1 cellular context compared by ENCODE assay signal in genomic region chr6:41055149-41055548, GRCh38.
TF ChIP-seq lines count a peak whose summit lies in the region.

No MANE protein-coding gene starts in this region.

TF ChIP-seq in HepG2, 621 proteins besides CTCF, POLR2A, EP300 and RAD21 (continued from another document):
- 0 out of 2 replicates have a peak, but pooled peaks have one; percentile 25 for TF ChIP-seq ELF3 (CRISPR knock-in tag; IDR thresholded peaks at IDR 0.05)
- no peak for TF ChIP-seq KDM5A (IDR thresholded peaks at IDR 0.05; ENCODE audit: borderline replicate concordance, low read length)
- TF ChIP-seq PHF5A (CRISPR knock-in tag; IDR thresholded peaks at IDR 0.05; ENCODE audit: low read depth, unreplicated experiment), result no peak
- TF ChIP-seq SAP130 (CRISPR knock-in tag; IDR thresholded peaks at IDR 0.05; ENCODE audit: low read depth), result peak; percentile 73
- TF ChIP-seq SP4 (CRISPR knock-in tag; IDR thresholded peaks at IDR 0.05), result 0 out of 2 replicates have a peak, but pooled peaks have one; percentile 12
- TF ChIP-seq HNRNPLL (IDR thresholded peaks at IDR 0.05; ENCODE audit: low read depth, low read length, poor library complexity, severe bottlenecking), result no peak
- TF ChIP-seq ATF6 (CRISPR knock-in tag; conservative IDR thresholded peaks at IDR 0.05), result no peak
- TF ChIP-seq SMAD9 (CRISPR knock-in tag; IDR thresholded peaks at IDR 0.05), result 0 out of 2 replicates have a peak, but pooled peaks have one; percentile 32
- no peak for TF ChIP-seq ZNF30 (CRISPR knock-in tag; IDR thresholded peaks at IDR 0.05)
- TF ChIP-seq, protein P1, sequence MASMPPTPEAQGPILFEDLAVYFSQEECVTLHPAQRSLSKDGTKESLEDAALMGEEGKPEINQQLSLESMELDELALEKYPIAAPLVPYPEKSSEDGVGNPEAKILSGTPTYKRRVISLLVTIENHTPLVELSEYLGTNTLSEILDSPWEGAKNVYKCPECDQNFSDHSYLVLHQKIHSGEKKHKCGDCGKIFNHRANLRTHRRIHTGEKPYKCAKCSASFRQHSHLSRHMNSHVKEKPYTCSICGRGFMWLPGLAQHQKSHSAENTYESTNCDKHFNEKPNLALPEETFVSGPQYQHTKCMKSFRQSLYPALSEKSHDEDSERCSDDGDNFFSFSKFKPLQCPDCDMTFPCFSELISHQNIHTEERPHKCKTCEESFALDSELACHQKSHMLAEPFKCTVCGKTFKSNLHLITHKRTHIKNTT (CRISPR knock-in tag; IDR thresholded peaks at IDR 0.05), result no peak
- TF ChIP-seq ZBTB7B (CRISPR knock-in tag; IDR thresholded peaks at IDR 0.05), result peak; percentile 83
- no peak for TF ChIP-seq ZNF562 (CRISPR knock-in tag; IDR thresholded peaks at IDR 0.05; ENCODE audit: borderline replicate concordance)
- no peak for TF ChIP-seq MAFF (IDR thresholded peaks at IDR 0.05; ENCODE audit: low read depth, low read length)
- TF ChIP-seq PCBP2 (optimal IDR thresholded peaks at IDR 0.05; ENCODE audit: low read depth, low read length, poor library complexity, severe bottlenecking), result no peak
- TF ChIP-seq, protein P2, sequence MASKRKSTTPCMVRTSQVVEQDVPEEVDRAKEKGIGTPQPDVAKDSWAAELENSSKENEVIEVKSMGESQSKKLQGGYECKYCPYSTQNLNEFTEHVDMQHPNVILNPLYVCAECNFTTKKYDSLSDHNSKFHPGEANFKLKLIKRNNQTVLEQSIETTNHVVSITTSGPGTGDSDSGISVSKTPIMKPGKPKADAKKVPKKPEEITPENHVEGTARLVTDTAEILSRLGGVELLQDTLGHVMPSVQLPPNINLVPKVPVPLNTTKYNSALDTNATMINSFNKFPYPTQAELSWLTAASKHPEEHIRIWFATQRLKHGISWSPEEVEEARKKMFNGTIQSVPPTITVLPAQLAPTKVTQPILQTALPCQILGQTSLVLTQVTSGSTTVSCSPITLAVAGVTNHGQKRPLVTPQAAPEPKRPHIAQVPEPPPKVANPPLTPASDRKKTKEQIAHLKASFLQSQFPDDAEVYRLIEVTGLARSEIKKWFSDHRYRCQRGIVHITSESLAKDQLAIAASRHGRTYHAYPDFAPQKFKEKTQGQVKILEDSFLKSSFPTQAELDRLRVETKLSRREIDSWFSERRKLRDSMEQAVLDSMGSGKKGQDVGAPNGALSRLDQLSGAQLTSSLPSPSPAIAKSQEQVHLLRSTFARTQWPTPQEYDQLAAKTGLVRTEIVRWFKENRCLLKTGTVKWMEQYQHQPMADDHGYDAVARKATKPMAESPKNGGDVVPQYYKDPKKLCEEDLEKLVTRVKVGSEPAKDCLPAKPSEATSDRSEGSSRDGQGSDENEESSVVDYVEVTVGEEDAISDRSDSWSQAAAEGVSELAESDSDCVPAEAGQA (IDR thresholded peaks at IDR 0.05; ENCODE audit: low read depth), result no peak
- TF ChIP-seq, protein P2 (CRISPR knock-in tag; IDR thresholded peaks at IDR 0.05; ENCODE audit: borderline replicate concordance), result no peak
- TF ChIP-seq FOXP1 (IDR thresholded peaks at IDR 0.05), result no peak
- TF ChIP-seq FOXP1 (CRISPR knock-in tag; IDR thresholded peaks at IDR 0.05), result peak; percentile 69
- TF ChIP-seq KDM4B (CRISPR knock-in tag; IDR thresholded peaks at IDR 0.05), result 0 out of 2 replicates have a peak, but pooled peaks have one; percentile 44
- peak; percentile 56 for TF ChIP-seq RARA (CRISPR knock-in tag; IDR thresholded peaks at IDR 0.05)
- TF ChIP-seq, protein P3, sequence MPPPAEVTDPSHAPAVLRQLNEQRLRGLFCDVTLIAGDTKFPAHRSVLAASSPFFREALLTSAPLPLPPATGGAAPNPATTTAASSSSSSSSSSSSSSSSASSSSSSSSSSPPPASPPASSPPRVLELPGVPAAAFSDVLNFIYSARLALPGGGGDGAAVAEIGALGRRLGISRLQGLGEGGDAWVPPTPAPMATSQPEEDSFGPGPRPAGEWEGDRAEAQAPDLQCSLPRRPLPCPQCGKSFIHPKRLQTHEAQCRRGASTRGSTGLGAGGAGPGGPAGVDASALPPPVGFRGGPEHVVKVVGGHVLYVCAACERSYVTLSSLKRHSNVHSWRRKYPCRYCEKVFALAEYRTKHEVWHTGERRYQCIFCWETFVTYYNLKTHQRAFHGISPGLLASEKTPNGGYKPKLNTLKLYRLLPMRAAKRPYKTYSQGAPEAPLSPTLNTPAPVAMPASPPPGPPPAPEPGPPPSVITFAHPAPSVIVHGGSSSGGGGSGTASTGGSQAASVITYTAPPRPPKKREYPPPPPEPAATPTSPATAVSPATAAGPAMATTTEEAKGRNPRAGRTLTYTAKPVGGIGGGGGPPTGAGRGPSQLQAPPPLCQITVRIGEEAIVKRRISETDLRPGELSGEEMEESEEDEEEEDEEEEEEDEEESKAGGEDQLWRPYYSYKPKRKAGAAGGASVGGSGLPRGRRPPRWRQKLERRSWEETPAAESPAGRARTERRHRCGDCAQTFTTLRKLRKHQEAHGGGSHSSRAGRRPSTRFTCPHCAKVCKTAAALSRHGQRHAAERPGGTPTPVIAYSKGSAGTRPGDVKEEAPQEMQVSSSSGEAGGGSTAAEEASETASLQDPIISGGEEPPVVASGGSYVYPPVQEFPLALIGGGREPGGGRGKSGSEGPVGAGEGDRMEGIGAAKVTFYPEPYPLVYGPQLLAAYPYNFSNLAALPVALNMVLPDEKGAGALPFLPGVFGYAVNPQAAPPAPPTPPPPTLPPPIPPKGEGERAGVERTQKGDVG (CRISPR knock-in tag; IDR thresholded peaks at IDR 0.05; ENCODE audit: borderline replicate concordance), result no peak
- TF ChIP-seq REST (IDR thresholded peaks at IDR 0.05; ENCODE audit: borderline replicate concordance in 1 of 2, low read depth in 1 of 2, low read length in 2 of 2), result no peak
- 0 out of 2 replicates have a peak, but pooled peaks have one; percentile 20 for TF ChIP-seq RCOR2 (CRISPR knock-in tag; IDR thresholded peaks at IDR 0.05)
- no peak for TF ChIP-seq PRMT3 (CRISPR knock-in tag; IDR thresholded peaks at IDR 0.05; ENCODE audit: borderline replicate concordance, low read depth)
- TF ChIP-seq ATF4 (CRISPR knock-in tag; IDR thresholded peaks at IDR 0.05), result no peak
- 0 out of 2 replicates have a peak, but pooled peaks have one; percentile 50 for TF ChIP-seq PITX1 (CRISPR knock-in tag; IDR thresholded peaks at IDR 0.05)
- 0 out of 4 replicates have a peak, but pooled peaks of 1 of the 2 experiments have one; percentile 31 for TF ChIP-seq KLF16 (CRISPR knock-in tag; IDR thresholded peaks at IDR 0.05)
- TF ChIP-seq, protein P4, sequence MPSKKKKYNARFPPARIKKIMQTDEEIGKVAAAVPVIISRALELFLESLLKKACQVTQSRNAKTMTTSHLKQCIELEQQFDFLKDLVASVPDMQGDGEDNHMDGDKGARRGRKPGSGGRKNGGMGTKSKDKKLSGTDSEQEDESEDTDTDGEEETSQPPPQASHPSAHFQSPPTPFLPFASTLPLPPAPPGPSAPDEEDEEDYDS (CRISPR knock-in tag; IDR thresholded peaks at IDR 0.05), result 0 out of 2 replicates have a peak, but pooled peaks have one; percentile 13
- TF ChIP-seq MEF2D (CRISPR knock-in tag; IDR thresholded peaks at IDR 0.05), result peak; percentile 99
- TF ChIP-seq FOXA3 (CRISPR knock-in tag; IDR thresholded peaks at IDR 0.05), result peak; percentile 81
- TF ChIP-seq, protein P5, sequence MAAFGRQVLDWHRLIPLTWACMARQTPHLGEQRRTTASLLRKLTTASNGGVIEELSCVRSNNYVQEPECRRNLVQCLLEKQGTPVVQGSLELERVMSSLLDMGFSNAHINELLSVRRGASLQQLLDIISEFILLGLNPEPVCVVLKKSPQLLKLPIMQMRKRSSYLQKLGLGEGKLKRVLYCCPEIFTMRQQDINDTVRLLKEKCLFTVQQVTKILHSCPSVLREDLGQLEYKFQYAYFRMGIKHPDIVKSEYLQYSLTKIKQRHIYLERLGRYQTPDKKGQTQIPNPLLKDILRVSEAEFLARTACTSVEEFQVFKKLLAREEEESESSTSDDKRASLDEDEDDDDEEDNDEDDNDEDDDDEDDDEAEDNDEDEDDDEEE (CRISPR knock-in tag; IDR thresholded peaks at IDR 0.05), result no peak
TF ChIP-seq in HepG2: peak in this region for 48.
